ENCODE assay signal across 33 cellular contexts in genomic region chr3:88678747-88679146, GRCh38.
"Had no signal": no experiment of that assay in that cellular context is flagged by ENCODE, and none has a peak within 500 bp of the region (broad histone marks: within the 10 kb centered on the region; RNA-seq: fewer than 3 reads in every experiment).

No MANE protein-coding gene starts in this region.

- H3K27me3 Mint-ChIP-seq: activated CD4-positive, alpha-beta T cell treated with anti-CD3 and anti-CD28 coated beads for 36 hours; activated CD4-positive, alpha-beta T cell treated with anti-CD3 and anti-CD28 coated beads, Interleukin-2, amount 10 ng/mL, durations not matched to agents 7 days and 5 days; activated naive CD4-positive, alpha-beta T cell treated with anti-CD3 and anti-CD28 coated beads, Interleukin-2, amount 50 U/mL, for 24 hours; activated naive CD8-positive, alpha-beta T cell treated with anti-CD3 and anti-CD28 coated beads, Interleukin-2, amount 10 ng/mL, durations not matched to agents 7 days and 5 days; activated T-cell treated with anti-CD3 and anti-CD28 coated beads, Interleukin-2, amount 50 U/mL, for 24 hours; central memory CD8-positive, alpha-beta T cell had no signal

- H3K27me3 ChIP-seq: ascending aorta, cardiac muscle cell, Peyer's patch had no signal

- H3K27ac Mint-ChIP-seq: activated CD4-positive, alpha-beta T cell treated with anti-CD3 and anti-CD28 coated beads for 36 hours; activated CD4-positive, alpha-beta T cell treated with anti-CD3 and anti-CD28 coated beads, Interleukin-2, amount 10 ng/mL, durations not matched to agents 7 days and 5 days; activated CD8-positive, alpha-beta T cell treated with anti-CD3 and anti-CD28 coated beads, Interleukin-2, amount 10 ng/mL, durations not matched to agents 7 days and 5 days; activated naive CD4-positive, alpha-beta T cell treated with anti-CD3 and anti-CD28 coated beads, Interleukin-2, amount 50 U/mL, for 24 hours; activated naive CD8-positive, alpha-beta T cell treated with anti-CD3 and anti-CD28 coated beads, Interleukin-2, amount 10 ng/mL, durations not matched to agents 7 days and 5 days; activated T-cell treated with anti-CD3 and anti-CD28 coated beads, Interleukin-2, amount 50 U/mL, for 24 hours; activated T-helper 2 cell treated with anti-CD3 and anti-CD28 coated beads, Interferon-gamma antibody, Interleukin-2, Interleukin-4, amounts not matched to agents 10 μg/mL and 5 μg/mL and 100 μg/mL, durations not matched to agents 14 hours and 24 hours and 36 hours had no signal

- H3K9me3 Mint-ChIP-seq: activated CD4-positive, alpha-beta T cell treated with anti-CD3 and anti-CD28 coated beads, Interleukin-2, amount 10 ng/mL, durations not matched to agents 7 days and 5 days; activated naive CD8-positive, alpha-beta T cell treated with anti-CD3 and anti-CD28 coated beads, Interleukin-2, amount 10 ng/mL, durations not matched to agents 7 days and 5 days; activated T-cell treated with anti-CD3 and anti-CD28 coated beads, Interleukin-2, amount 50 U/mL, for 24 hours; central memory CD8-positive, alpha-beta T cell had no signal

- H3K4me1 Mint-ChIP-seq: activated CD4-positive, alpha-beta T cell treated with anti-CD3 and anti-CD28 coated beads for 36 hours; activated CD4-positive, alpha-beta T cell treated with anti-CD3 and anti-CD28 coated beads, Interleukin-2, amount 10 ng/mL, durations not matched to agents 7 days and 5 days; activated naive CD4-positive, alpha-beta T cell treated with anti-CD3 and anti-CD28 coated beads, Interleukin-2, amount 50 U/mL, for 24 hours; activated naive CD8-positive, alpha-beta T cell treated with anti-CD3 and anti-CD28 coated beads, Interleukin-2, amount 10 ng/mL, durations not matched to agents 7 days and 5 days; central memory CD8-positive, alpha-beta T cell had no signal

- H3K36me3 ChIP-seq: ascending aorta, cardiac muscle cell, Peyer's patch had no signal

- ATAC-seq: activated CD4-positive, alpha-beta T cell treated with anti-CD3 and anti-CD28 coated beads for 36 hours; activated CD4-positive, CD25-positive, alpha-beta regulatory T cell treated with anti-CD3 and anti-CD28 coated beads, Interleukin-2, amount 50 U/mL, for 24 hours; activated CD8-positive, alpha-beta T cell treated with anti-CD3 and anti-CD28 coated beads, Interleukin-2, amount 10 ng/mL, durations not matched to agents 7 days and 5 days; PC-3; Right ventricle myocardium inferior; SK-N-SH treated with all-trans-retinoic acid at 6 μM for 48 hours had no signal

- H3K36me3 Mint-ChIP-seq: activated naive CD4-positive, alpha-beta T cell treated with anti-CD3 and anti-CD28 coated beads, Interleukin-2, amount 50 U/mL, for 24 hours; activated naive CD8-positive, alpha-beta T cell treated with anti-CD3 and anti-CD28 coated beads, Interleukin-2, amount 10 ng/mL, durations not matched to agents 7 days and 5 days had no signal

- H3K27ac ChIP-seq: ascending aorta, cardiac muscle cell, Peyer's patch had no signal

- H3K4me3 ChIP-seq: ascending aorta, cardiac muscle cell, Peyer's patch had no signal

- H3K4me1 ChIP-seq: ascending aorta, Peyer's patch had no signal

- H3K9me3 ChIP-seq: ascending aorta, Peyer's patch had no signal

- H3K4me3 Mint-ChIP-seq: activated CD4-positive, alpha-beta T cell treated with anti-CD3 and anti-CD28 coated beads for 36 hours; activated CD4-positive, alpha-beta T cell treated with anti-CD3 and anti-CD28 coated beads, Interleukin-2, amount 10 ng/mL, durations not matched to agents 7 days and 5 days; activated CD8-positive, alpha-beta T cell treated with anti-CD3 and anti-CD28 coated beads, Interleukin-2, amount 10 ng/mL, durations not matched to agents 7 days and 5 days; activated naive CD4-positive, alpha-beta T cell treated with anti-CD3 and anti-CD28 coated beads, Interleukin-2, amount 50 U/mL, for 24 hours; activated naive CD8-positive, alpha-beta T cell treated with anti-CD3 and anti-CD28 coated beads, Interleukin-2, amount 10 ng/mL, durations not matched to agents 7 days and 5 days; activated T-cell treated with anti-CD3 and anti-CD28 coated beads, Interleukin-2, amount 50 U/mL, for 24 hours; central memory CD8-positive, alpha-beta T cell had no signal

- DNase-seq: activated CD4-positive, alpha-beta T cell treated with anti-CD3 and anti-CD28 coated beads for 36 hours; activated CD4-positive, alpha-beta T cell treated with anti-CD3 and anti-CD28 coated beads, Interleukin-2, amount 10 ng/mL, durations not matched to agents 7 days and 5 days; activated CD4-positive, alpha-beta T cell treated with anti-CD3 and anti-CD28 coated beads, Interleukin-2, amount 50 U/mL, for 48 hours; activated CD8-positive, alpha-beta T cell treated with anti-CD3 and anti-CD28 coated beads, Interleukin-2, amount 10 ng/mL, durations not matched to agents 7 days and 5 days; activated gamma-delta T cell; activated naive CD4-positive, alpha-beta T cell treated with Interleukin-2 at 50 U/mL for 16 hours; activated naive CD8-positive, alpha-beta T cell treated with anti-CD3 and anti-CD28 coated beads, Interleukin-2, amount 10 ng/mL, durations not matched to agents 7 days and 5 days; activated T-cell treated with anti-CD3 and anti-CD28 coated beads, Interleukin-2, amount 50 U/mL, for 24 hours; amygdala; NCI-H1105; NCI-H1436; NCI-H1694; NCI-H1930; NCI-H2081 treated with DMSO at 0.1 percent for 48 hours; NCI-H2171; NCI-H510A; NCI-H526; NCI-H748 treated with DMSO at 0.1 percent for 48 hours; NK-92 treated with Interleukin-12 subunit alpha and Interleukin-12 subunit beta, amount 100 ng/mL, for 24 hours; PC-3; Peyer's patch; RPMI8226; SIG-M5; T-helper 1 cell; T1000 had no signal
